Comparison of ENCODE assay signal across 1 cellular context in the genomic region with DNA sequence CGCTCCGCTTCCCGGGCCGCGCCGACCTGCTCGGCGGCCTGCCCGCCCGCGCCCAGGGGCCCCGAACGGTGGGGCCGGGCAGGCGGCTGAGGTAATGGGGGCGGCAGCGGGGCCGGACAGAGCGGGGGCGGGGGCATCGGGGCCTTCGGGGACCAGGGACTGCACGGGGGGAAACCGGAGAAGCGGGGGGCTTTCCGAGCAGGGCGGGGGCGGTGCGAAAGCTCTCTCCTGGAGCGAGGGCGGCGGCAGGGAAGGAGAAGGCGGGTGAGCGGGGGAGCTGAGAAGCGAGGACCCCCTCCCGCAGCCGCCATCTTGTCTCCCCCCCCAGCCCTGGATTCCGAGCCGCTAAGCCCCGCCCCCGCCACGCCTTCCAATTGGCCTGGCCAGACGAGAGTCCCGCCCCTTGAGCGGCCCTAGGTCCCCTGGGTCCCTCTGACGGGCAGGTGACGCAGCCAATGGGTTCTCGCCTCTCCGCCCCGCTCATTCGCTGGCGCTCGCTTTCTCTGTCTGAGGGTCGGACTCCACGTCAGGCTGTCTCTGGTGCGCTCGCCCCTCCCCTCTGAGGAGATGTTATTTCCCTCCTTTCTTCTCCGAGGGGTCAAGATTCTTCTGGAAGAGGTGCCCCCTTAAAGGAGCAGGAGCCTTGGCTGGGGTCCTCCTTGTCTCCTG.
TF ChIP-seq lines count a peak whose summit lies in the region.

No MANE protein-coding gene starts in this region.

TF ChIP-seq in HepG2, 621 proteins besides CTCF, POLR2A, EP300 and RAD21 (continued from another document and continues in another):
- TF ChIP-seq, protein P1, sequence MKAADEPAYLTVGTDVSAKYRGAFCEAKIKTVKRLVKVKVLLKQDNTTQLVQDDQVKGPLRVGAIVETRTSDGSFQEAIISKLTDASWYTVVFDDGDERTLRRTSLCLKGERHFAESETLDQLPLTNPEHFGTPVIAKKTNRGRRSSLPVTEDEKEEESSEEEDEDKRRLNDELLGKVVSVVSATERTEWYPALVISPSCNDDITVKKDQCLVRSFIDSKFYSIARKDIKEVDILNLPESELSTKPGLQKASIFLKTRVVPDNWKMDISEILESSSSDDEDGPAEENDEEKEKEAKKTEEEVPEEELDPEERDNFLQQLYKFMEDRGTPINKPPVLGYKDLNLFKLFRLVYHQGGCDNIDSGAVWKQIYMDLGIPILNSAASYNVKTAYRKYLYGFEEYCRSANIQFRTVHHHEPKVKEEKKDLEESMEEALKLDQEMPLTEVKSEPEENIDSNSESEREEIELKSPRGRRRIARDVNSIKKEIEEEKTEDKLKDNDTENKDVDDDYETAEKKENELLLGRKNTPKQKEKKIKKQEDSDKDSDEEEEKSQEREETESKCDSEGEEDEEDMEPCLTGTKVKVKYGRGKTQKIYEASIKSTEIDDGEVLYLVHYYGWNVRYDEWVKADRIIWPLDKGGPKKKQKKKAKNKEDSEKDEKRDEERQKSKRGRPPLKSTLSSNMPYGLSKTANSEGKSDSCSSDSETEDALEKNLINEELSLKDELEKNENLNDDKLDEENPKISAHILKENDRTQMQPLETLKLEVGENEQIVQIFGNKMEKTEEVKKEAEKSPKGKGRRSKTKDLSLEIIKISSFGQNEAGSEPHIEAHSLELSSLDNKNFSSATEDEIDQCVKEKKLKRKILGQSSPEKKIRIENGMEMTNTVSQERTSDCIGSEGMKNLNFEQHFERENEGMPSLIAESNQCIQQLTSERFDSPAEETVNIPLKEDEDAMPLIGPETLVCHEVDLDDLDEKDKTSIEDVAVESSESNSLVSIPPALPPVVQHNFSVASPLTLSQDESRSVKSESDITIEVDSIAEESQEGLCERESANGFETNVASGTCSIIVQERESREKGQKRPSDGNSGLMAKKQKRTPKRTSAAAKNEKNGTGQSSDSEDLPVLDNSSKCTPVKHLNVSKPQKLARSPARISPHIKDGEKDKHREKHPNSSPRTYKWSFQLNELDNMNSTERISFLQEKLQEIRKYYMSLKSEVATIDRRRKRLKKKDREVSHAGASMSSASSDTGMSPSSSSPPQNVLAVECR (CRISPR knock-in tag; IDR thresholded peaks at IDR 0.05; ENCODE audit: borderline replicate concordance), result peak; percentile 53; the same call in 1 of the 2 replicates
- TF ChIP-seq EEA1 (CRISPR knock-in tag; IDR thresholded peaks at IDR 0.05; ENCODE audit: borderline replicate concordance) (0 out of 2 replicates have a peak, but pooled peaks have one; percentile 43), MATR3 (CRISPR knock-in tag; IDR thresholded peaks at IDR 0.05) (no peak), RXRA (CRISPR knock-in tag; IDR thresholded peaks at IDR 0.05) (0 out of 2 replicates have a peak, but pooled peaks have one; percentile 15), FOXC1 (CRISPR knock-in tag; IDR thresholded peaks at IDR 0.05; ENCODE audit: borderline replicate concordance) (peak; percentile 40; the same call in 1 of the 2 replicates), HOXD1 (CRISPR knock-in tag; IDR thresholded peaks at IDR 0.05) (0 out of 2 replicates have a peak, but pooled peaks have one; percentile 33), ZNF567 (CRISPR knock-in tag; IDR thresholded peaks at IDR 0.05; ENCODE audit: borderline replicate concordance) (0 out of 2 replicates have a peak, but pooled peaks have one; percentile 68), ZNF3 (CRISPR knock-in tag; IDR thresholded peaks at IDR 0.05) (no peak), MTA3 (CRISPR knock-in tag; IDR thresholded peaks at IDR 0.05) (no peak), ZNF644 (CRISPR knock-in tag; IDR thresholded peaks at IDR 0.05; ENCODE audit: low read depth) (no peak), ZNF205 (CRISPR knock-in tag; IDR thresholded peaks at IDR 0.05) (no peak), KLF12 (CRISPR knock-in tag; IDR thresholded peaks at IDR 0.05; ENCODE audit: borderline replicate concordance) (peak; percentile 88), GLI4 (CRISPR knock-in tag; IDR thresholded peaks at IDR 0.05; ENCODE audit: borderline replicate concordance) (peak; percentile 75; the same call in 1 of the 2 replicates), ZNF792 (CRISPR knock-in tag; IDR thresholded peaks at IDR 0.05) (no peak), ZNF580 (CRISPR knock-in tag; IDR thresholded peaks at IDR 0.05; ENCODE audit: borderline replicate concordance, low read depth) (peak; percentile 11; the same call in 1 of the 2 replicates), FIP1L1 (IDR thresholded peaks at IDR 0.05; ENCODE audit: borderline replicate concordance, insufficient read depth, low read depth, low read length) (no peak), ZNF260 (CRISPR knock-in tag; IDR thresholded peaks at IDR 0.05; ENCODE audit: borderline replicate concordance, low read depth) (no peak), ZFP90 (CRISPR knock-in tag; IDR thresholded peaks at IDR 0.05; ENCODE audit: borderline replicate concordance) (peak; percentile 79; the same call in 1 of the 2 replicates), ZSCAN20 (CRISPR knock-in tag; IDR thresholded peaks at IDR 0.05; ENCODE audit: borderline replicate concordance) (peak; percentile 27; the same call in 1 of the 2 replicates), CCAR2 (optimal IDR thresholded peaks at IDR 0.05; ENCODE audit: low read depth, low read length) (no peak), NFYB (CRISPR knock-in tag; IDR thresholded peaks at IDR 0.05) (peak; percentile 91), SIN3B (IDR thresholded peaks at IDR 0.05; ENCODE audit: low read length) (no peak), NCOA1 (CRISPR knock-in tag; IDR thresholded peaks at IDR 0.05) (no peak), ATF7 (IDR thresholded peaks at IDR 0.05) (no peak), ATF7 (CRISPR knock-in tag; IDR thresholded peaks at IDR 0.05) (no peak), ZNF674 (CRISPR knock-in tag; IDR thresholded peaks at IDR 0.05; ENCODE audit: low read depth) (0 out of 2 replicates have a peak, but pooled peaks have one; percentile 12), ZNF501 (CRISPR knock-in tag; IDR thresholded peaks at IDR 0.05) (no peak), GPBP1L1 (CRISPR knock-in tag; IDR thresholded peaks at IDR 0.05) (no peak), TBP (CRISPR knock-in tag; IDR thresholded peaks at IDR 0.05) (no peak), ERF (CRISPR knock-in tag; IDR thresholded peaks at IDR 0.05) (peak; percentile 64), ZNF530 (CRISPR knock-in tag; IDR thresholded peaks at IDR 0.05; ENCODE audit: low read depth) (no peak), ZNF224 (CRISPR knock-in tag; IDR thresholded peaks at IDR 0.05) (no peak), KAT8 (CRISPR knock-in tag; IDR thresholded peaks at IDR 0.05) (peak; percentile 55)
- TF ChIP-seq, protein P2, sequence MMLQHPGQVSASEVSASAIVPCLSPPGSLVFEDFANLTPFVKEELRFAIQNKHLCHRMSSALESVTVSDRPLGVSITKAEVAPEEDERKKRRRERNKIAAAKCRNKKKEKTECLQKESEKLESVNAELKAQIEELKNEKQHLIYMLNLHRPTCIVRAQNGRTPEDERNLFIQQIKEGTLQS (CRISPR knock-in tag; IDR thresholded peaks at IDR 0.05), result no peak
- TF ChIP-seq, protein P3, sequence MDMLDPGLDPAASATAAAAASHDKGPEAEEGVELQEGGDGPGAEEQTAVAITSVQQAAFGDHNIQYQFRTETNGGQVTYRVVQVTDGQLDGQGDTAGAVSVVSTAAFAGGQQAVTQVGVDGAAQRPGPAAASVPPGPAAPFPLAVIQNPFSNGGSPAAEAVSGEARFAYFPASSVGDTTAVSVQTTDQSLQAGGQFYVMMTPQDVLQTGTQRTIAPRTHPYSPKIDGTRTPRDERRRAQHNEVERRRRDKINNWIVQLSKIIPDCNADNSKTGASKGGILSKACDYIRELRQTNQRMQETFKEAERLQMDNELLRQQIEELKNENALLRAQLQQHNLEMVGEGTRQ (IDR thresholded peaks at IDR 0.05; ENCODE audit: low read depth, low read length), result no peak
- TF ChIP-seq, protein P3 (CRISPR knock-in tag; IDR thresholded peaks at IDR 0.05; ENCODE audit: borderline replicate concordance), result no peak
- TF ChIP-seq, protein P4, sequence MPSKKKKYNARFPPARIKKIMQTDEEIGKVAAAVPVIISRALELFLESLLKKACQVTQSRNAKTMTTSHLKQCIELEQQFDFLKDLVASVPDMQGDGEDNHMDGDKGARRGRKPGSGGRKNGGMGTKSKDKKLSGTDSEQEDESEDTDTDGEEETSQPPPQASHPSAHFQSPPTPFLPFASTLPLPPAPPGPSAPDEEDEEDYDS (CRISPR knock-in tag; IDR thresholded peaks at IDR 0.05), result peak; percentile 97
- TF ChIP-seq, protein P5, sequence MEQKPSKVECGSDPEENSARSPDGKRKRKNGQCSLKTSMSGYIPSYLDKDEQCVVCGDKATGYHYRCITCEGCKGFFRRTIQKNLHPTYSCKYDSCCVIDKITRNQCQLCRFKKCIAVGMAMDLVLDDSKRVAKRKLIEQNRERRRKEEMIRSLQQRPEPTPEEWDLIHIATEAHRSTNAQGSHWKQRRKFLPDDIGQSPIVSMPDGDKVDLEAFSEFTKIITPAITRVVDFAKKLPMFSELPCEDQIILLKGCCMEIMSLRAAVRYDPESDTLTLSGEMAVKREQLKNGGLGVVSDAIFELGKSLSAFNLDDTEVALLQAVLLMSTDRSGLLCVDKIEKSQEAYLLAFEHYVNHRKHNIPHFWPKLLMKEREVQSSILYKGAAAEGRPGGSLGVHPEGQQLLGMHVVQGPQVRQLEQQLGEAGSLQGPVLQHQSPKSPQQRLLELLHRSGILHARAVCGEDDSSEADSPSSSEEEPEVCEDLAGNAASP (CRISPR knock-in tag; IDR thresholded peaks at IDR 0.05; ENCODE audit: borderline replicate concordance), result no peak
- TF ChIP-seq, protein P6, sequence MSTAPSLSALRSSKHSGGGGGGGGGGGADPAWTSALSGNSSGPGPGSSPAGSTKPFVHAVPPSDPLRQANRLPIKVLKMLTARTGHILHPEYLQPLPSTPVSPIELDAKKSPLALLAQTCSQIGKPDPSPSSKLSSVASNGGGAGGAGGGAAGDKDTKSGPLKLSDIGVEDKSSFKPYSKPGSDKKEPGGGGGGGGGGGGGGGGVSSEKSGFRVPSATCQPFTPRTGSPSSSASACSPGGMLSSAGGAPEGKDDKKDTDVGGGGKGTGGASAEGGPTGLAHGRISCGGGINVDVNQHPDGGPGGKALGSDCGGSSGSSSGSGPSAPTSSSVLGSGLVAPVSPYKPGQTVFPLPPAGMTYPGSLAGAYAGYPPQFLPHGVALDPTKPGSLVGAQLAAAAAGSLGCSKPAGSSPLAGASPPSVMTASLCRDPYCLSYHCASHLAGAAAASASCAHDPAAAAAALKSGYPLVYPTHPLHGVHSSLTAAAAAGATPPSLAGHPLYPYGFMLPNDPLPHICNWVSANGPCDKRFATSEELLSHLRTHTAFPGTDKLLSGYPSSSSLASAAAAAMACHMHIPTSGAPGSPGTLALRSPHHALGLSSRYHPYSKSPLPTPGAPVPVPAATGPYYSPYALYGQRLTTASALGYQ (CRISPR knock-in tag; IDR thresholded peaks at IDR 0.05), result peak; percentile 31; the same call in 1 of the 2 replicates
- TF ChIP-seq, protein P7, sequence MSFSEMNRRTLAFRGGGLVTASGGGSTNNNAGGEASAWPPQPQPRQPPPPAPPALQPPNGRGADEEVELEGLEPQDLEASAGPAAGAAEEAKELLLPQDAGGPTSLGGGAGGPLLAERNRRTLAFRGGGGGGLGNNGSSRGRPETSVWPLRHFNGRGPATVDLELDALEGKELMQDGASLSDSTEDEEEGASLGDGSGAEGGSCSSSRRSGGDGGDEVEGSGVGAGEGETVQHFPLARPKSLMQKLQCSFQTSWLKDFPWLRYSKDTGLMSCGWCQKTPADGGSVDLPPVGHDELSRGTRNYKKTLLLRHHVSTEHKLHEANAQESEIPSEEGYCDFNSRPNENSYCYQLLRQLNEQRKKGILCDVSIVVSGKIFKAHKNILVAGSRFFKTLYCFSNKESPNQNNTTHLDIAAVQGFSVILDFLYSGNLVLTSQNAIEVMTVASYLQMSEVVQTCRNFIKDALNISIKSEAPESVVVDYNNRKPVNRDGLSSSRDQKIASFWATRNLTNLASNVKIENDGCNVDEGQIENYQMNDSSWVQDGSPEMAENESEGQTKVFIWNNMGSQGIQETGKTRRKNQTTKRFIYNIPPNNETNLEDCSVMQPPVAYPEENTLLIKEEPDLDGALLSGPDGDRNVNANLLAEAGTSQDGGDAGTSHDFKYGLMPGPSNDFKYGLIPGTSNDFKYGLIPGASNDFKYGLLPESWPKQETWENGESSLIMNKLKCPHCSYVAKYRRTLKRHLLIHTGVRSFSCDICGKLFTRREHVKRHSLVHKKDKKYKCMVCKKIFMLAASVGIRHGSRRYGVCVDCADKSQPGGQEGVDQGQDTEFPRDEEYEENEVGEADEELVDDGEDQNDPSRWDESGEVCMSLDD (CRISPR knock-in tag; IDR thresholded peaks at IDR 0.05; ENCODE audit: borderline replicate concordance), result no peak
- TF ChIP-seq, protein P8, sequence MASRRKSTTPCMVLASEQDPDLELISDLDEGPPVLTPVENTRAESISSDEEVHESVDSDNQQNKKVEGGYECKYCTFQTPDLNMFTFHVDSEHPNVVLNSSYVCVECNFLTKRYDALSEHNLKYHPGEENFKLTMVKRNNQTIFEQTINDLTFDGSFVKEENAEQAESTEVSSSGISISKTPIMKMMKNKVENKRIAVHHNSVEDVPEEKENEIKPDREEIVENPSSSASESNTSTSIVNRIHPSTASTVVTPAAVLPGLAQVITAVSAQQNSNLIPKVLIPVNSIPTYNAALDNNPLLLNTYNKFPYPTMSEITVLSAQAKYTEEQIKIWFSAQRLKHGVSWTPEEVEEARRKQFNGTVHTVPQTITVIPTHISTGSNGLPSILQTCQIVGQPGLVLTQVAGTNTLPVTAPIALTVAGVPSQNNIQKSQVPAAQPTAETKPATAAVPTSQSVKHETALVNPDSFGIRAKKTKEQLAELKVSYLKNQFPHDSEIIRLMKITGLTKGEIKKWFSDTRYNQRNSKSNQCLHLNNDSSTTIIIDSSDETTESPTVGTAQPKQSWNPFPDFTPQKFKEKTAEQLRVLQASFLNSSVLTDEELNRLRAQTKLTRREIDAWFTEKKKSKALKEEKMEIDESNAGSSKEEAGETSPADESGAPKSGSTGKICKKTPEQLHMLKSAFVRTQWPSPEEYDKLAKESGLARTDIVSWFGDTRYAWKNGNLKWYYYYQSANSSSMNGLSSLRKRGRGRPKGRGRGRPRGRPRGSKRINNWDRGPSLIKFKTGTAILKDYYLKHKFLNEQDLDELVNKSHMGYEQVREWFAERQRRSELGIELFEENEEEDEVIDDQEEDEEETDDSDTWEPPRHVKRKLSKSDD (CRISPR knock-in tag; IDR thresholded peaks at IDR 0.05; ENCODE audit: low read depth), result no peak
